In genomic region chr2:231464576-231465540, GRCh38 we compare ENCODE assay signal across 8 cellular contexts. TPM values are rescaled to one million over a fixed set of nuclear protein-coding genes. Genes with fewer than 3 reads are reported as not detected.
DNase-seq lines count a peak whose midpoint lies in the region; ATAC-seq and TF ChIP-seq lines count a peak whose summit lies in the region.

No MANE protein-coding gene starts in this region.

- H3K36me3 Mint-ChIP-seq in activated T-helper 2 cell treated with anti-CD3 and anti-CD28 coated beads, Interferon-gamma antibody, Interleukin-2, Interleukin-4, amounts not matched to agents 10 μg/mL and 5 μg/mL and 100 μg/mL, durations not matched to agents 14 hours and 24 hours and 36 hours (ENCODE audit: low read depth): peaks cover 41% of the 10 kb centered on the region
- H3K36me3 Mint-ChIP-seq in neural crest cell (ENCODE audit: low read depth): peaks cover 37% of the 10 kb centered on the region

- H3K27me3 Mint-ChIP-seq in activated T-helper 2 cell treated with anti-CD3 and anti-CD28 coated beads, Interferon-gamma antibody, Interleukin-2, Interleukin-4, amounts not matched to agents 10 μg/mL and 5 μg/mL and 100 μg/mL, durations not matched to agents 14 hours and 24 hours and 36 hours (ENCODE audit: low read depth): no peaks in the 10 kb centered on the region
- peaks cover 9% of the 10 kb centered on the region for H3K27me3 Mint-ChIP-seq in neural crest cell (ENCODE audit: low read depth)
- H3K27me3 Mint-ChIP-seq in stimulated activated naive CD8-positive, alpha-beta T cell treated with anti-CD3 and anti-CD28 coated beads, Interleukin-15, amount 100 ng/mL, for 72 hours: no peaks in the 10 kb centered on the region

- peak; percentile 32 for ATAC-seq in GM18870 (IDR thresholded peaks at IDR 0.05; ENCODE audit: unreplicated experiment)
- ATAC-seq in stimulated activated naive CD8-positive, alpha-beta T cell treated with anti-CD3 and anti-CD28 coated beads, Interleukin-15, amount 100 ng/mL, for 72 hours: peak; percentile 5

- peaks cover 36% of the 10 kb centered on the region for H3K4me1 Mint-ChIP-seq in activated T-helper 2 cell treated with anti-CD3 and anti-CD28 coated beads, Interferon-gamma antibody, Interleukin-2, Interleukin-4, amounts not matched to agents 10 μg/mL and 5 μg/mL and 100 μg/mL, durations not matched to agents 14 hours and 24 hours and 36 hours (ENCODE audit: low read depth)
- H3K4me1 Mint-ChIP-seq in neural crest cell: peaks cover 37% of the 10 kb centered on the region
- H3K4me1 Mint-ChIP-seq in stimulated activated naive CD8-positive, alpha-beta T cell treated with anti-CD3 and anti-CD28 coated beads, Interleukin-15, amount 100 ng/mL, for 72 hours: peaks cover 49% of the 10 kb centered on the region

- intact Hi-C loops in activated T-helper 2 cell treated with anti-CD3 and anti-CD28 coated beads, Interferon-gamma antibody, Interleukin-2, Interleukin-4, amounts not matched to agents 10 μg/mL and 5 μg/mL and 100 μg/mL, durations not matched to agents 14 hours and 24 hours and 36 hours (cut with micrococcal nuclease): loop anchor here (1.0 to 5.0 kb wide), 4 partner anchors 49 to 317 kb away; partner anchors contain the start of genes PDE6D and PTMA

- peak overlapping the region; percentile 94 for H3K4me3 Mint-ChIP-seq in activated T-helper 2 cell treated with anti-CD3 and anti-CD28 coated beads, Interferon-gamma antibody, Interleukin-2, Interleukin-4, amounts not matched to agents 10 μg/mL and 5 μg/mL and 100 μg/mL, durations not matched to agents 14 hours and 24 hours and 36 hours (ENCODE audit: low read depth)
- H3K4me3 Mint-ChIP-seq in neural crest cell: peak overlapping the region; percentile 99
- peak overlapping the region; percentile 93 for H3K4me3 Mint-ChIP-seq in stimulated activated naive CD8-positive, alpha-beta T cell treated with anti-CD3 and anti-CD28 coated beads, Interleukin-15, amount 100 ng/mL, for 72 hours

- TF ChIP-seq CTCF in fibroblast of villous mesenchyme (IDR thresholded peaks at IDR 0.05; ENCODE audit: insufficient read depth, low read depth, low read length) (no peak), neural crest cell (conservative IDR thresholded peaks at IDR 0.05) (no peak)

- H3K9me3 Mint-ChIP-seq in activated T-helper 2 cell treated with anti-CD3 and anti-CD28 coated beads, Interferon-gamma antibody, Interleukin-2, Interleukin-4, amounts not matched to agents 10 μg/mL and 5 μg/mL and 100 μg/mL, durations not matched to agents 14 hours and 24 hours and 36 hours: no peaks in the 10 kb centered on the region
- H3K9me3 Mint-ChIP-seq in neural crest cell: no peaks in the 10 kb centered on the region
- H3K9me3 Mint-ChIP-seq in stimulated activated naive CD8-positive, alpha-beta T cell treated with anti-CD3 and anti-CD28 coated beads, Interleukin-15, amount 100 ng/mL, for 72 hours: no peaks in the 10 kb centered on the region

- H3K4me3 ChIP-seq in fibroblast of villous mesenchyme (ENCODE audit: low read depth, low read length): peak overlapping the region; percentile 97

- peak; percentile 98 for DNase-seq in AG08395 (ENCODE audit: low spot score)
- peak; percentile 54 for DNase-seq in HPDE6-E6E7 (ENCODE audit: extremely low spot score)
- DNase-seq in activated T-helper 2 cell treated with anti-CD3 and anti-CD28 coated beads, Interferon-gamma antibody, Interleukin-2, Interleukin-4, amounts not matched to agents 10 μg/mL and 5 μg/mL and 100 μg/mL, durations not matched to agents 14 hours and 24 hours and 36 hours (ENCODE audit: low spot score): peak; percentile 96
- DNase-seq in fibroblast of villous mesenchyme (ENCODE audit: low read depth): no peak
- DNase-seq in neural crest cell (ENCODE audit: low read depth, low spot score): peak; percentile 97
- peak; percentile 97 to 98 for DNase-seq in stimulated activated naive CD8-positive, alpha-beta T cell treated with anti-CD3 and anti-CD28 coated beads, Interleukin-15, amount 100 ng/mL, for 72 hours

- peak overlapping the region; percentile 98 for H3K27ac Mint-ChIP-seq in activated T-helper 2 cell treated with anti-CD3 and anti-CD28 coated beads, Interferon-gamma antibody, Interleukin-2, Interleukin-4, amounts not matched to agents 10 μg/mL and 5 μg/mL and 100 μg/mL, durations not matched to agents 14 hours and 24 hours and 36 hours
- H3K27ac Mint-ChIP-seq in neural crest cell (ENCODE audit: unreplicated experiment): peak overlapping the region; percentile 100
- H3K27ac Mint-ChIP-seq in stimulated activated naive CD8-positive, alpha-beta T cell treated with anti-CD3 and anti-CD28 coated beads, Interleukin-15, amount 100 ng/mL, for 72 hours: peak overlapping the region; percentile 100

TF ChIP-seq in PFSK-1, 5 proteins besides CTCF, POLR2A, EP300 and RAD21:
- TF ChIP-seq POLR2AphosphoS5 (IDR thresholded peaks at IDR 0.05; ENCODE audit: low read depth, low read length): no peak; the same call in none of the 2 replicates
- TF ChIP-seq, protein P1, sequence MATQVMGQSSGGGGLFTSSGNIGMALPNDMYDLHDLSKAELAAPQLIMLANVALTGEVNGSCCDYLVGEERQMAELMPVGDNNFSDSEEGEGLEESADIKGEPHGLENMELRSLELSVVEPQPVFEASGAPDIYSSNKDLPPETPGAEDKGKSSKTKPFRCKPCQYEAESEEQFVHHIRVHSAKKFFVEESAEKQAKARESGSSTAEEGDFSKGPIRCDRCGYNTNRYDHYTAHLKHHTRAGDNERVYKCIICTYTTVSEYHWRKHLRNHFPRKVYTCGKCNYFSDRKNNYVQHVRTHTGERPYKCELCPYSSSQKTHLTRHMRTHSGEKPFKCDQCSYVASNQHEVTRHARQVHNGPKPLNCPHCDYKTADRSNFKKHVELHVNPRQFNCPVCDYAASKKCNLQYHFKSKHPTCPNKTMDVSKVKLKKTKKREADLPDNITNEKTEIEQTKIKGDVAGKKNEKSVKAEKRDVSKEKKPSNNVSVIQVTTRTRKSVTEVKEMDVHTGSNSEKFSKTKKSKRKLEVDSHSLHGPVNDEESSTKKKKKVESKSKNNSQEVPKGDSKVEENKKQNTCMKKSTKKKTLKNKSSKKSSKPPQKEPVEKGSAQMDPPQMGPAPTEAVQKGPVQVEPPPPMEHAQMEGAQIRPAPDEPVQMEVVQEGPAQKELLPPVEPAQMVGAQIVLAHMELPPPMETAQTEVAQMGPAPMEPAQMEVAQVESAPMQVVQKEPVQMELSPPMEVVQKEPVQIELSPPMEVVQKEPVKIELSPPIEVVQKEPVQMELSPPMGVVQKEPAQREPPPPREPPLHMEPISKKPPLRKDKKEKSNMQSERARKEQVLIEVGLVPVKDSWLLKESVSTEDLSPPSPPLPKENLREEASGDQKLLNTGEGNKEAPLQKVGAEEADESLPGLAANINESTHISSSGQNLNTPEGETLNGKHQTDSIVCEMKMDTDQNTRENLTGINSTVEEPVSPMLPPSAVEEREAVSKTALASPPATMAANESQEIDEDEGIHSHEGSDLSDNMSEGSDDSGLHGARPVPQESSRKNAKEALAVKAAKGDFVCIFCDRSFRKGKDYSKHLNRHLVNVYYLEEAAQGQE (IDR thresholded peaks at IDR 0.05; ENCODE audit: insufficient read depth in 1 of 2, low read depth in 2 of 2, low read length in 2 of 2): 0 out of 4 replicates have a peak, but pooled peaks of 1 of the 2 experiments have one; percentile 0
- no peak for TF ChIP-seq FOXP2 (optimal IDR thresholded peaks at IDR 0.05; ENCODE audit: borderline replicate concordance, extremely low read depth, extremely low read length, insufficient read depth)
- TF ChIP-seq TAF1 (IDR thresholded peaks at IDR 0.05; ENCODE audit: borderline replicate concordance, insufficient read depth, low read length): 0 out of 2 replicates have a peak, but pooled peaks have one; percentile 17
- no peak for TF ChIP-seq SIN3A (IDR thresholded peaks at IDR 0.05; ENCODE audit: borderline replicate concordance, insufficient read depth, low read length)

RNA-seq across cellular contexts. Expression of gene NCL, which starts 0.6 kb away (rescaled TPM):
- polyA plus RNA-seq in PFSK-1 (2012; ENCODE audit: insufficient read length, low read depth): 352 TPM
- total RNA-seq in activated T-helper 2 cell treated with anti-CD3 and anti-CD28 coated beads, Interferon-gamma antibody, Interleukin-2, Interleukin-4, amounts not matched to agents 10 μg/mL and 5 μg/mL and 100 μg/mL, durations not matched to agents 14 hours and 24 hours and 36 hours: 1,292 and 1,329 TPM in 2 replicates
- 100 and 103 TPM in 2 replicates for total RNA-seq in fibroblast of villous mesenchyme
- total RNA-seq in neural crest cell: 999 and 1,068 TPM in 2 replicates
